Comparison of ENCODE assay signal across 8 cellular contexts in genomic region chr3:3800076-3800448, GRCh38. TPM values are rescaled to one million over a fixed set of nuclear protein-coding genes. Genes with fewer than 3 reads are reported as not detected.
DNase-seq lines count a peak whose midpoint lies in the region; ATAC-seq, FAIRE-seq and TF ChIP-seq lines count a peak whose summit lies in the region.

No MANE protein-coding gene starts in this region.

- no peaks in the 10 kb centered on the region for H3K36me3 ChIP-seq in kidney (ENCODE audit: control insufficient read depth in 1 of 2, insufficient read depth in 2 of 2, low read length in 2 of 2)

- peaks cover 0 to 2% of the 10 kb centered on the region in 2 donors for H3K4me1 ChIP-seq in kidney (ENCODE audit: control insufficient read depth in 1 of 2, insufficient read depth in 1 of 2, low read depth in 1 of 2, low read length in 2 of 2)

- no peak for FAIRE-seq in kidney (lab: Jason Lieb, UNC)

- H3K27me3 Mint-ChIP-seq in activated naive CD8-positive, alpha-beta T cell treated with anti-CD3 and anti-CD28 coated beads, Interleukin-2, amount 50 U/mL, for 24 hours: peaks cover 44% of the 10 kb centered on the region
- peaks cover 37 to 42% of the 10 kb centered on the region in 2 donors for H3K27me3 Mint-ChIP-seq in stimulated activated naive B cell treated with anti-CD40 and anti-IgM and Interleukin-4, amounts not matched to agents 10 μg/mL and 1 μg/mL and 100 μg/mL, for 72 hours

- no peak for TF ChIP-seq CTCF in kidney (IDR thresholded peaks at IDR 0.05; ENCODE audit: borderline replicate concordance, extremely low read depth, insufficient read depth)

- no peak overlapping the region for H3K27ac Mint-ChIP-seq in activated naive CD8-positive, alpha-beta T cell treated with anti-CD3 and anti-CD28 coated beads, Interleukin-2, amount 50 U/mL, for 24 hours
- peak overlapping the region; percentile 56 for H3K27ac Mint-ChIP-seq in stimulated activated naive B cell treated with anti-CD40 and anti-IgM and Interleukin-4, amounts not matched to agents 10 μg/mL and 1 μg/mL and 100 μg/mL, for 72 hours

- intact Hi-C loops in kidney (cut with DNase I): no loop called here

- H3K9me3 ChIP-seq in kidney (ENCODE audit: control insufficient read depth in 1 of 2, low read length in 2 of 2): no peaks in the 10 kb centered on the region

- peak overlapping the region; percentile 16 to 59 for H3K4me3 ChIP-seq in kidney (ENCODE audit: low read length in 2 of 2)

- no peaks in the 10 kb centered on the region for H3K36me3 Mint-ChIP-seq in activated naive CD8-positive, alpha-beta T cell treated with anti-CD3 and anti-CD28 coated beads, Interleukin-2, amount 50 U/mL, for 24 hours (ENCODE audit: low read depth)
- H3K36me3 Mint-ChIP-seq in stimulated activated naive B cell treated with anti-CD40 and anti-IgM and Interleukin-4, amounts not matched to agents 10 μg/mL and 1 μg/mL and 100 μg/mL, for 72 hours: peaks cover 0 to 4% of the 10 kb centered on the region in 2 donors

- peaks cover 18% of the 10 kb centered on the region for H3K4me1 Mint-ChIP-seq in activated naive CD8-positive, alpha-beta T cell treated with anti-CD3 and anti-CD28 coated beads, Interleukin-2, amount 50 U/mL, for 24 hours
- peaks cover 13 to 30% of the 10 kb centered on the region in 2 donors for H3K4me1 Mint-ChIP-seq in stimulated activated naive B cell treated with anti-CD40 and anti-IgM and Interleukin-4, amounts not matched to agents 10 μg/mL and 1 μg/mL and 100 μg/mL, for 72 hours

- no peak overlapping the region for H3K9ac ChIP-seq in kidney (ENCODE audit: low read length in 2 of 2)

- peak overlapping the region; percentile 74 for H3K4me3 Mint-ChIP-seq in activated naive CD8-positive, alpha-beta T cell treated with anti-CD3 and anti-CD28 coated beads, Interleukin-2, amount 50 U/mL, for 24 hours
- H3K4me3 Mint-ChIP-seq in stimulated activated naive B cell treated with anti-CD40 and anti-IgM and Interleukin-4, amounts not matched to agents 10 μg/mL and 1 μg/mL and 100 μg/mL, for 72 hours: peak overlapping the region; percentile 89 to 90

- no peaks in the 10 kb centered on the region for H3K9me3 Mint-ChIP-seq in activated naive CD8-positive, alpha-beta T cell treated with anti-CD3 and anti-CD28 coated beads, Interleukin-2, amount 50 U/mL, for 24 hours
- peaks cover 0 to 2% of the 10 kb centered on the region in 2 donors for H3K9me3 Mint-ChIP-seq in stimulated activated naive B cell treated with anti-CD40 and anti-IgM and Interleukin-4, amounts not matched to agents 10 μg/mL and 1 μg/mL and 100 μg/mL, for 72 hours

- H3K27ac ChIP-seq in kidney (ENCODE audit: low read depth in 2 of 2, low read length in 2 of 2): no peak overlapping the region

- ATAC-seq in activated naive CD8-positive, alpha-beta T cell treated with anti-CD3 and anti-CD28 coated beads, Interleukin-2, amount 50 U/mL, for 24 hours: no peak
- peak in 1 of 2 donors; percentile 8 for ATAC-seq in stimulated activated naive B cell treated with anti-CD40 and anti-IgM and Interleukin-4, amounts not matched to agents 10 μg/mL and 1 μg/mL and 100 μg/mL, for 72 hours (replicated peaks)
- ATAC-seq in GM21528 (IDR thresholded peaks at IDR 0.05; ENCODE audit: low FRiP score, unreplicated experiment): no peak

- DNase-seq in NCI-H1417 (lab: John Stamatoyannopoulos, UW) (peak in 2 of 3 experiments; percentile 29 to 59), NCI-H1417 treated with DMSO at 0.1 percent for 48 hours (lab: John Stamatoyannopoulos, UW) (no peak), kidney (peak; percentile 69), NOMO-1 treated with dmso at 0.1 percent for 144 hours (lab: John Stamatoyannopoulos, UW; ENCODE audit: unreplicated experiment) (no peak), DMS79 treated with DMSO at 0.1 percent for 48 hours (lab: John Stamatoyannopoulos, UW) (no peak)
- DNase-seq in activated naive CD8-positive, alpha-beta T cell treated with anti-CD3 and anti-CD28 coated beads, Interleukin-2, amount 50 U/mL, for 24 hours: peak; percentile 7
- no peak for DNase-seq in stimulated activated naive B cell treated with anti-CD40 and anti-IgM and Interleukin-4, amounts not matched to agents 10 μg/mL and 1 μg/mL and 100 μg/mL, for 72 hours

RNA-seq across cellular contexts. Expression of gene LRRN1, which starts 0.8 kb away (rescaled TPM):
- 1.4 TPM for total RNA-seq in kidney
- 0.41 TPM for polyA plus RNA-seq in kidney (ENCODE audit: insufficient read depth, low read depth, low replicate concordance)

Comparison
In these comparisons a context has a peak if more than half of its experiments do, and no peak if none do; other contexts are left out.
1. DNase-seq: peak in NCI-H1417 (2 of 3), activated naive CD8-positive, alpha-beta T cell treated with anti-CD3 and anti-CD28 coated beads, Interleukin-2, amount 50 U/mL, for 24 hours (single experiment) and kidney (single experiment); none in NCI-H1417 treated with DMSO at 0.1 percent for 48 hours (single experiment), stimulated activated naive B cell treated with anti-CD40 and anti-IgM and Interleukin-4, amounts not matched to agents 10 μg/mL and 1 μg/mL and 100 μg/mL, for 72 hours (single experiment), NOMO-1 treated with dmso at 0.1 percent for 144 hours (single experiment) and DMS79 treated with DMSO at 0.1 percent for 48 hours (single experiment).